ENCODE assay signal across 21 cellular contexts in the genomic region with DNA sequence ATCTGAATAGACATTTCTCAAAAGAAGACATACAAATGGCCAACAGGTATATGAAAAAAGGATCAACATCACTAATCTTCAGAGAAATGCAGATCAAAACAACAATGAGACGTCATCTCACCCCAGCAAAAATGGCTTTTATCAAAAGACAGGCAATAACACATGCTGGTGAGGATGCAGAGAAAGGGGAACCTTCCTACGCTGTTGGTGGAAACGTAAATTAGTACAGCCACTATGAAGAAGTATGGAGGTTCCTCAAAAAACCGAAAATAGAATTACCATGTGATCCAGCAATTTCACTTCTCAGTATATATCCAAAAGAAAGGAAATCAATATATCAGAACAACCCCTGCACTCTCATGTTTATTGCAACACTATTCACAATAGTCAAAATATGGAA.
DNase-seq lines count a peak whose midpoint lies in the region; ATAC-seq lines count a peak whose summit lies in the region.
"Had no signal": no experiment of that assay in that cellular context is flagged by ENCODE, and none has a peak within 500 bp of the region (broad histone marks: within the 10 kb centered on the region; RNA-seq: fewer than 3 reads in every experiment).

No MANE protein-coding gene starts in this region.

- ATAC-seq in GM21390 (IDR thresholded peaks at IDR 0.05; ENCODE audit: unreplicated experiment): no peak
- ATAC-seq: GM12878; natural killer cell treated with Interleukin-12 subunit alpha and Interleukin-12 subunit beta and Interleukin-15 and Interleukin-18, amount 100 ng/mL, for 72 hours; WTC11 had no signal

- DNase-seq in Kasumi-1 (lab: John Stamatoyannopoulos, UW): peak; percentile 62 to 71
- DNase-seq in SIG-M5 (lab: John Stamatoyannopoulos, UW): peak; percentile 44
- DNase-seq in globus pallidus (ENCODE audit: low spot score): peak; percentile 40
- peak; percentile 19 for DNase-seq in superior temporal gyrus (ENCODE audit: extremely low spot score)
- DNase-seq in D341Med (ENCODE audit: low spot score): no peak
- DNase-seq in NCI-H2081 (lab: John Stamatoyannopoulos, UW): no peak
- DNase-seq: activated naive CD4-positive, alpha-beta T cell treated with anti-CD3 and anti-CD28 coated beads, Interleukin-2, amount 10 ng/mL, durations not matched to agents 7 days and 5 days; amniotic stem cell; brain microvascular endothelial cell; glutamatergic neuron; GM23248; NCI-H2081 treated with DMSO at 0.1 percent for 48 hours; NCI-H345; retina; SK-N-SH; small intestine; stimulated activated CD8-positive, alpha-beta memory T cell treated with anti-CD3 and anti-CD28 coated beads, Interleukin-4, amount 100 ng/mL, for 48 hours had no signal

Comparison
In these comparisons a context has a peak if more than half of its experiments do, and no peak if none do; other contexts are left out.
1. DNase-seq: peak in Kasumi-1 (2 of 2), SIG-M5 (single experiment), globus pallidus (single experiment) and superior temporal gyrus (single experiment); none in D341Med (single experiment) and NCI-H2081 (0 of 2).